8 cellular contexts compared by ENCODE assay signal in genomic region chr6:41371461-41371991, GRCh38. TPM values are rescaled to one million over a fixed set of nuclear protein-coding genes. Genes with fewer than 3 reads are reported as not detected.
A peak's percentile ranks its signal among the peaks of the same experiment; 100 is the strongest.
DNase-seq lines count a peak whose midpoint lies in the region; ATAC-seq and TF ChIP-seq lines count a peak whose summit lies in the region.

No MANE protein-coding gene starts in this region.

- no peaks in the 10 kb centered on the region for H3K36me3 ChIP-seq in prostate gland

- peaks cover 24% of the 10 kb centered on the region for H3K27me3 ChIP-seq in prostate gland (replicated peaks; ENCODE audit: insufficient read depth)

- H3K27me3 Mint-ChIP-seq in activated T-cell treated with anti-CD3 and anti-CD28 coated beads, Interleukin-2, amount 50 U/mL, for 4 hours (ENCODE audit: low read depth), result peaks cover 80% of the 10 kb centered on the region

- H3K36me3 Mint-ChIP-seq in activated T-cell treated with anti-CD3 and anti-CD28 coated beads, Interleukin-2, amount 50 U/mL, for 4 hours (ENCODE audit: insufficient read depth), result no peaks in the 10 kb centered on the region

- H3K9me3 ChIP-seq in prostate gland, result no peaks in the 10 kb centered on the region

- 17% methylated on average over 39 of the region's 39 CpGs for WGBS in prostate gland

- peak; percentile 60 for DNase-seq in activated CD8-positive, alpha-beta memory T cell treated with anti-CD3 and anti-CD28 coated beads for 24 hours
- no peak for DNase-seq in activated CD8-positive, alpha-beta memory T cell treated with anti-CD3 and anti-CD28 coated beads, Interleukin-2, amount 50 U/mL, for 4 hours
- DNase-seq in activated T-cell treated with anti-CD3 and anti-CD28 coated beads, Interleukin-2, amount 50 U/mL, for 4 hours, result no peak
- DNase-seq in Right ventricle myocardium superior (peak; percentile 55), prostate gland (ENCODE audit: low spot score) (no peak), SW 1271 (lab: John Stamatoyannopoulos, UW) (no peak), NCI-H2107 (lab: John Stamatoyannopoulos, UW) (no peak)

- intact Hi-C loops in Right ventricle myocardium superior (cut with DNase I) (loop anchor here (10.0 kb wide), 1 partner anchor 83 kb away; no protein-coding TSS in a partner anchor), prostate gland (cut with DNase I) (loop anchor here (5.0 kb wide), 3 partner anchors 56 to 176 kb away; partner anchors contain the start of gene FOXP4)

- H3K27ac ChIP-seq in prostate gland, result peak overlapping the region; percentile 35 to 45

- ATAC-seq in activated T-cell treated with anti-CD3 and anti-CD28 coated beads, Interleukin-2, amount 50 U/mL, for 4 hours, result peak; percentile 17 to 27
- peak; percentile 78 for ATAC-seq in Right ventricle myocardium superior (ENCODE audit: poor library complexity)
- no peak for ATAC-seq in HG02610 (IDR thresholded peaks at IDR 0.05; ENCODE audit: unreplicated experiment)

- no peaks in the 10 kb centered on the region for H3K9me3 Mint-ChIP-seq in activated T-cell treated with anti-CD3 and anti-CD28 coated beads, Interleukin-2, amount 50 U/mL, for 4 hours

- peak in 2 of 4 experiments; percentile 16 to 32 for TF ChIP-seq CTCF in prostate gland (IDR thresholded peaks at IDR 0.05)

- H3K4me3 ChIP-seq in prostate gland, result no peak overlapping the region

- peaks cover 9% of the 10 kb centered on the region for H3K4me1 ChIP-seq in prostate gland (replicated peaks)

- H3K4me3 Mint-ChIP-seq in activated T-cell treated with anti-CD3 and anti-CD28 coated beads, Interleukin-2, amount 50 U/mL, for 4 hours, result peak overlapping the region; percentile 85

- TF ChIP-seq POLR2A in prostate gland (IDR thresholded peaks at IDR 0.05), result no peak

- H3K4me1 Mint-ChIP-seq in activated T-cell treated with anti-CD3 and anti-CD28 coated beads, Interleukin-2, amount 50 U/mL, for 4 hours (ENCODE audit: low read depth), result peaks cover 39% of the 10 kb centered on the region

RNA-seq across cellular contexts. Expression of gene NCR2, which starts 36.1 kb away (rescaled TPM):
- total RNA-seq in activated T-cell treated with anti-CD3 and anti-CD28 coated beads, Interleukin-2, amount 50 U/mL, for 4 hours, result not detected
- total RNA-seq in Right ventricle myocardium superior, result not detected
- not detected for total RNA-seq in prostate gland

Comparison
In these comparisons a context has a peak if more than half of its experiments do, and no peak if none do; other contexts are left out.
1. DNase-seq: peak in activated CD8-positive, alpha-beta memory T cell treated with anti-CD3 and anti-CD28 coated beads for 24 hours (single experiment) and Right ventricle myocardium superior (single experiment); none in activated CD8-positive, alpha-beta memory T cell treated with anti-CD3 and anti-CD28 coated beads, Interleukin-2, amount 50 U/mL, for 4 hours (single experiment), activated T-cell treated with anti-CD3 and anti-CD28 coated beads, Interleukin-2, amount 50 U/mL, for 4 hours (single experiment), prostate gland (single experiment), SW 1271 (0 of 2) and NCI-H2107 (single experiment).